In genomic region chr11:59753650-59754493, GRCh38 we compare ENCODE assay signal across 8 cellular contexts. TPM values are rescaled to one million over a fixed set of nuclear protein-coding genes. Genes with fewer than 3 reads are reported as not detected.
DNase-seq lines count a peak whose midpoint lies in the region; ATAC-seq and TF ChIP-seq lines count a peak whose summit lies in the region.

No MANE protein-coding gene starts in this region.

- peak; percentile 90 for TF ChIP-seq CTCF in AG09309 (IDR thresholded peaks at IDR 0.05; ENCODE audit: control insufficient read depth, insufficient read depth, low read depth, low read length, missing control alignments)
- peak; percentile 91 for TF ChIP-seq CTCF in coronary artery (IDR thresholded peaks at IDR 0.05)
- peak; percentile 92 to 97 for TF ChIP-seq CTCF in left lung (IDR thresholded peaks at IDR 0.05)

- intact Hi-C loops in left lung (cut with DNase I) = loop anchor here in 1 of 2 donors (2.0 kb wide), 1 partner anchor 49 kb away; no protein-coding TSS in a partner anchor

- H3K27ac ChIP-seq in coronary artery (peak overlapping the region; percentile 83 to 89), left lung (peak overlapping the region; percentile 97 to 98)

- H3K4me1 ChIP-seq in left lung = peaks cover 4 to 29% of the 10 kb centered on the region in 2 donors

- ATAC-seq in GM18867 (IDR thresholded peaks at IDR 0.05; ENCODE audit: unreplicated experiment) = peak; percentile 74
- ATAC-seq in HG03108 (IDR thresholded peaks at IDR 0.05; ENCODE audit: unreplicated experiment) = peak; percentile 67
- peak; percentile 78 for ATAC-seq in left lung

- H3K4me3 ChIP-seq in AG09309 (ENCODE audit: control insufficient read depth, low read depth, low read length) = peak overlapping the region; percentile 62
- peak overlapping the region; percentile 79 for H3K4me3 ChIP-seq in coronary artery
- peak overlapping the region; percentile 94 to 97 for H3K4me3 ChIP-seq in left lung

- DNase-seq in AG09309 (ENCODE audit: low read depth) (peak; percentile 17), NCI-H226 (peak; percentile 74), coronary artery (ENCODE audit: low spot score) (peak; percentile 84), left lung (peak; percentile 90 to 96)
- peak; percentile 79 to 84 for DNase-seq in activated CD4-positive, alpha-beta T cell treated with anti-CD3 and anti-CD28 coated beads for 4 hours
- DNase-seq in stimulated activated CD4-positive, alpha-beta T cell treated with anti-CD3 and anti-CD28 coated beads, Interleukin-2, amount 100 ng/mL, for 4 hours (ENCODE audit: low read depth) = peak; percentile 71

- no peaks in the 10 kb centered on the region for H3K36me3 ChIP-seq in left lung

- no peaks in the 10 kb centered on the region for H3K9me3 ChIP-seq in left lung

- H3K27me3 ChIP-seq in left lung = no peaks in the 10 kb centered on the region

RNA-seq across cellular contexts. Expression of gene STX3, which starts 1.3 kb away (rescaled TPM):
- total RNA-seq in left lung = 10 to 100 TPM; 65.9 to 66.7 TPM

RNA-seq across cellular contexts. Expression of gene OR10V1, which starts 40.2 kb away (rescaled TPM):
- total RNA-seq in left lung = not detected

RNA-seq across cellular contexts. Expression of gene MRPL16, which starts 56.7 kb away (rescaled TPM):
- total RNA-seq in left lung = 10 to 100 TPM; 32.9 to 35.6 TPM

Comparison
In these comparisons a context has a peak if more than half of its experiments do, and no peak if none do; other contexts are left out.
1. Peak in every context shown above with its lines: DNase-seq, ATAC-seq, H3K4me3 ChIP-seq and H3K27ac ChIP-seq.
2. DNase-seq: peak in every context shown above with its lines; median percentile 93 in left lung; 84 in coronary artery; 82 in activated CD4-positive, alpha-beta T cell treated with anti-CD3 and anti-CD28 coated beads for 4 hours; 74 in NCI-H226; 71 in stimulated activated CD4-positive, alpha-beta T cell treated with anti-CD3 and anti-CD28 coated beads, Interleukin-2, amount 100 ng/mL, for 4 hours; 17 in AG09309.